ENCODE assay signal across 24 cellular contexts in the genomic region with DNA sequence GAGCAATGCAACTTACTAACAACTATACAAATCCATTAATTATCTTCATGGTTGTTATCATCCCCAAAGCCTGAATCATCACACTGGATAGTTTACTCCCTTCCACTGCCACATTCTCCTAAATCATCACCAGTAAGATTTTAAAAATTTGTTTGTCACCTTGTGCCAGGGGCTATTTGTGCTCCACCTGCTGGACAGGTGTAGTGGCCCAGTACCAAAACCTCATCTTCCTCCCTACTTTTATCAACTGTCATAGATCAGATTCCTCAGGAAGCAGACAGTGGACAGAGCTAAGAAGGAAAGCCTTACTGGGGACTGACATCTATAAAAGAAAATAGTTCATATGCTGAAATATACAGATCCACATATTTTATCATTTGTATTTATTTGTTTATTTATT.
"Had no signal": no experiment of that assay in that cellular context is flagged by ENCODE, and none has a peak within 500 bp of the region (broad histone marks: within the 10 kb centered on the region; RNA-seq: fewer than 3 reads in every experiment).

No MANE protein-coding gene starts in this region.

- H3K27ac Mint-ChIP-seq: memory B cell, natural killer cell, progenitor cell of endocrine pancreas had no signal

- H3K36me3 Mint-ChIP-seq: memory B cell, mesothelial cell of epicardium, natural killer cell had no signal

- H3K4me1 Mint-ChIP-seq: memory B cell, natural killer cell had no signal

- H3K27me3 Mint-ChIP-seq: memory B cell, progenitor cell of endocrine pancreas had no signal

- DNase-seq: effector memory CD4-positive, alpha-beta T cell; foreskin fibroblast; glutamatergic neuron; kidney; left cardiac atrium; left ventricle myocardium inferior; lower lobe of right lung; natural killer cell; occipital lobe; pancreas; right cardiac atrium; small intestine; stimulated activated CD4-positive, alpha-beta T cell treated with anti-CD3 and anti-CD28 coated beads, Interleukin-12 subunit alpha, Interleukin-12 subunit beta, amount 100 ng/mL, for 4 hours; stimulated activated naive CD4-positive, alpha-beta T cell; stomach; substantia nigra; transverse colon had no signal

- H3K4me1 ChIP-seq: esophagus muscularis mucosa, gastroesophageal sphincter, left ventricle myocardium inferior, lower lobe of right lung, pancreas, stomach, transverse colon had no signal

- H3K9me3 ChIP-seq: esophagus muscularis mucosa, gastroesophageal sphincter, left ventricle myocardium inferior, lower lobe of right lung, pancreas, stomach, thoracic aorta, transverse colon had no signal

- H3K4me3 Mint-ChIP-seq: memory B cell, mesothelial cell of epicardium, natural killer cell had no signal

- H3K4me3 ChIP-seq: esophagus muscularis mucosa, gastroesophageal sphincter, left ventricle myocardium inferior, lower lobe of right lung, pancreas, stomach, thoracic aorta, transverse colon had no signal

- H3K27ac ChIP-seq: epithelial cell of prostate, esophagus muscularis mucosa, gastroesophageal sphincter, left ventricle myocardium inferior, lower lobe of right lung, pancreas, stomach, thoracic aorta, transverse colon had no signal

- FAIRE-seq: kidney, pancreas, small intestine had no signal

- H3K36me3 ChIP-seq: esophagus muscularis mucosa, gastroesophageal sphincter, left ventricle myocardium inferior, lower lobe of right lung, pancreas, stomach, thoracic aorta, transverse colon had no signal

- H3K27me3 ChIP-seq: esophagus muscularis mucosa, gastroesophageal sphincter, pancreas, stomach, transverse colon had no signal

- ATAC-seq: gastroesophageal sphincter, left cardiac atrium, lower lobe of right lung, natural killer cell, pancreas, right cardiac atrium had no signal
